Comparison of ENCODE assay signal across 10 cellular contexts in the genomic region with DNA sequence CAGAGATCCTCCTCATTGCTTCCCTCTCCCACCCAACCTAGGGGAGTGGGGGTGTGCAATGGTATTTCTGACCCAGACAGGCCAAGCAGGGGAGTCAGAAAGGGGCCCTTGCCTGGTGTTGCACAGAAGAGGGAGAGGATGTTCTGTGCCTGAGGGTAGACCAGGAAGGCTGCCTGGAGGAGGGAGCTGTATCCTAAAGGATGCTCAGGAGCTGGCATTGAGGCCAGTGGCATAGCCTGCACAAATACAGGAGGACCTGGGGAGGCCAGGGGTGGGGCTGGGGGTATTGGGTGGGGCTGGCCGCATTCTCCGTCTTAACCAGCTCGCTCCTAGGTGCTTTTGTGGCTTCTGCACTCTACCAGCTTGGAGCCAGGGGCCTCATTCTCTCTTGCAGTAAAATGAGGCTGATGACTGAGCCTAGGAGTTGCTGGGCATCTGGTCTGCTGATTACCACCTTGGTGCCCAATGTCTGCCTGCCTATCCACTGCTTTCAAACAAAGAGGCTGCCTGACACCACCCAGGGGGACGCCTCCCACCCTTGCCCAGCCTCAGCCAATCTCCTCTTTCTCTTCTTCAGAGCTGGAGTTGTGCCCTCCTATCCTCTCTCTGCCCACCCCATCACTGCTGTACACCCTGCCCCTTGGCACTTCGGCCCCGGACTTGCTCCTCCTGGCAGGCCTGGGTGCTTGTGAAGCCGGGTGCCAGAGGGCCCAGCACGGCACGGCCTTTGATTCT. TPM values are rescaled to one million over a fixed set of nuclear protein-coding genes. Genes with fewer than 3 reads are reported as not detected.
DNase-seq lines count a peak whose midpoint lies in the region; ATAC-seq, FAIRE-seq and TF ChIP-seq lines count a peak whose summit lies in the region.
"Had no signal": no experiment of that assay in that cellular context is flagged by ENCODE, and none has a peak within 500 bp of the region (broad histone marks: within the 10 kb centered on the region; RNA-seq: fewer than 3 reads in every experiment).

No MANE protein-coding gene starts in this region.

- H3K9me3 Mint-ChIP-seq in activated naive CD4-positive, alpha-beta T cell treated with anti-CD3 and anti-CD28 coated beads for 36 hours: no peaks in the 10 kb centered on the region
- no peaks in the 10 kb centered on the region for H3K9me3 Mint-ChIP-seq in WTC11

- no peak for FAIRE-seq in kidney (lab: Jason Lieb, UNC)

- peaks cover 11% of the 10 kb centered on the region for H3K27me3 Mint-ChIP-seq in activated naive CD4-positive, alpha-beta T cell treated with anti-CD3 and anti-CD28 coated beads for 36 hours (ENCODE audit: low read depth)
- H3K27me3 Mint-ChIP-seq in WTC11 (ENCODE audit: low read depth): peaks cover 36% of the 10 kb centered on the region

- POLR2A ChIA-PET in WTC11 (lab: Charles Lee): no interaction called here

- CTCF ChIA-PET in activated naive CD4-positive, alpha-beta T cell treated with anti-CD3 and anti-CD28 coated beads for 36 hours (lab: Charles Lee): no interaction called here
- CTCF ChIA-PET in WTC11 (lab: Charles Lee): interaction anchor here (1.0 kb wide), 1 partner anchor 119 kb away, joined by 3 read pairs; no protein-coding TSS in a partner anchor

- peaks cover 0 to 24% of the 10 kb centered on the region in 2 donors for H3K27me3 ChIP-seq in tibial artery

- H3K27ac ChIP-seq in kidney (ENCODE audit: low read depth in 2 of 2, low read length in 2 of 2) (no peak overlapping the region), tibial artery (peak overlapping the region in 1 of 2 donors; percentile 47)

- peaks cover 13% of the 10 kb centered on the region for H3K4me1 Mint-ChIP-seq in activated naive CD4-positive, alpha-beta T cell treated with anti-CD3 and anti-CD28 coated beads for 36 hours (ENCODE audit: low read depth)
- H3K4me1 Mint-ChIP-seq in WTC11: peaks cover 13% of the 10 kb centered on the region

- peak overlapping the region; percentile 20 to 65 for H3K9ac ChIP-seq in kidney (ENCODE audit: low read length in 2 of 2)

- intact Hi-C loops in activated naive CD4-positive, alpha-beta T cell treated with anti-CD3 and anti-CD28 coated beads for 36 hours (cut with micrococcal nuclease): no loop called here
- intact Hi-C loops in kidney (cut with DNase I): no loop called here
- intact Hi-C loops in tibial artery (cut with DNase I; ENCODE audit: low total_unique reads): no loop called here
- intact Hi-C loops in mucosa of descending colon (cut with DNase I, micrococcal nuclease): no loop called here

- TF ChIP-seq CTCF in WTC11 (IDR thresholded peaks at IDR 0.05) (no peak), kidney (IDR thresholded peaks at IDR 0.05; ENCODE audit: borderline replicate concordance, extremely low read depth, insufficient read depth) (no peak), tibial artery (IDR thresholded peaks at IDR 0.05) (no peak), mucosa of descending colon (IDR thresholded peaks at IDR 0.05) (no peak)

- H3K4me3 Mint-ChIP-seq in activated naive CD4-positive, alpha-beta T cell treated with anti-CD3 and anti-CD28 coated beads for 36 hours: peak overlapping the region; percentile 27
- peak overlapping the region; percentile 83 for H3K4me3 Mint-ChIP-seq in WTC11

- ATAC-seq in WTC11 (no peak), HG03457 (IDR thresholded peaks at IDR 0.05; ENCODE audit: unreplicated experiment) (no peak), mucosa of descending colon (no peak)

- peaks cover 3% of the 10 kb centered on the region for H3K36me3 Mint-ChIP-seq in activated naive CD4-positive, alpha-beta T cell treated with anti-CD3 and anti-CD28 coated beads for 36 hours (ENCODE audit: low read depth)
- H3K36me3 Mint-ChIP-seq in WTC11: peaks cover 4% of the 10 kb centered on the region; the same call in 1 of the 2 replicates

- peak overlapping the region; percentile 76 to 79 for H3K4me3 ChIP-seq in kidney (ENCODE audit: low read length in 2 of 2)
- H3K4me3 ChIP-seq in tibial artery: peak overlapping the region; percentile 53 to 61
- no peak overlapping the region for H3K4me3 ChIP-seq in mucosa of descending colon

- H3K9me3 ChIP-seq in kidney (ENCODE audit: control insufficient read depth in 1 of 2, low read length in 2 of 2) (no peaks in the 10 kb centered on the region), tibial artery (no peaks in the 10 kb centered on the region), mucosa of descending colon (no peaks in the 10 kb centered on the region)

- DNase-seq in activated naive CD4-positive, alpha-beta T cell treated with anti-CD3 and anti-CD28 coated beads for 36 hours: no peak
- no peak for DNase-seq in activated naive CD4-positive, alpha-beta T cell treated with Interleukin-2 at 50 U/mL for 16 hours
- DNase-seq in WTC11 (ENCODE audit: low spot score): no peak
- peak; percentile 37 for DNase-seq in kidney
- DNase-seq in tibial artery: peak in 1 of 2 donors; percentile 51
- no peak for DNase-seq in KG1 (lab: John Stamatoyannopoulos, UW)
- no peak for DNase-seq in mucosa of descending colon
- DNase-seq: NCI-H526 treated with DMSO at 0.1 percent for 48 hours had no signal

- H3K36me3 ChIP-seq in kidney (ENCODE audit: control insufficient read depth in 1 of 2, insufficient read depth in 2 of 2, low read length in 2 of 2) (peaks cover 0 to under 1% of the 10 kb centered on the region in 2 donors), tibial artery (peaks cover 2 to 3% (median 3%) of the 10 kb centered on the region in 3 donors), mucosa of descending colon (ENCODE audit: low read depth) (peaks cover 4% of the 10 kb centered on the region)

- peaks cover 10 to 13% of the 10 kb centered on the region in 2 donors for H3K4me1 ChIP-seq in kidney (ENCODE audit: control insufficient read depth in 1 of 2, insufficient read depth in 1 of 2, low read depth in 1 of 2, low read length in 2 of 2)
- H3K4me1 ChIP-seq in tibial artery: peaks cover 0 to 35% (median 24%) of the 10 kb centered on the region in 4 donors
- H3K4me1 ChIP-seq in mucosa of descending colon (ENCODE audit: low read depth): peaks cover 18% of the 10 kb centered on the region

- no peak overlapping the region for H3K27ac Mint-ChIP-seq in activated naive CD4-positive, alpha-beta T cell treated with anti-CD3 and anti-CD28 coated beads for 36 hours
- H3K27ac Mint-ChIP-seq in WTC11: no peak overlapping the region

TF ChIP-seq in WTC11, 78 proteins besides CTCF, POLR2A, EP300 and RAD21 (continues in another document):
- TF ChIP-seq, protein P1, sequence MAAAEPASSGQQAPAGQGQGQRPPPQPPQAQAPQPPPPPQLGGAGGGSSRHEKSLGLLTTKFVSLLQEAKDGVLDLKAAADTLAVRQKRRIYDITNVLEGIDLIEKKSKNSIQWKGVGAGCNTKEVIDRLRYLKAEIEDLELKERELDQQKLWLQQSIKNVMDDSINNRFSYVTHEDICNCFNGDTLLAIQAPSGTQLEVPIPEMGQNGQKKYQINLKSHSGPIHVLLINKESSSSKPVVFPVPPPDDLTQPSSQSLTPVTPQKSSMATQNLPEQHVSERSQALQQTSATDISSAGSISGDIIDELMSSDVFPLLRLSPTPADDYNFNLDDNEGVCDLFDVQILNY (CRISPR knock-in tag; IDR thresholded peaks at IDR 0.05): no peak
- TF ChIP-seq, protein P2, sequence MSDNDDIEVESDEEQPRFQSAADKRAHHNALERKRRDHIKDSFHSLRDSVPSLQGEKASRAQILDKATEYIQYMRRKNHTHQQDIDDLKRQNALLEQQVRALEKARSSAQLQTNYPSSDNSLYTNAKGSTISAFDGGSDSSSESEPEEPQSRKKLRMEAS (CRISPR knock-in tag; IDR thresholded peaks at IDR 0.05): no peak

RNA-seq across cellular contexts. Expression of a gene that starts 4.6 kb away (rescaled TPM):
- under 1 TPM in 1 of 2 experiments, not detected in 1; 0.32 TPM for total RNA-seq in activated naive CD4-positive, alpha-beta T cell treated with anti-CD3 and anti-CD28 coated beads for 36 hours
- 1.1 to 1.8 TPM (median 1.5 TPM) in 3 replicates for total RNA-seq in WTC11 (2021)
- total RNA-seq in kidney: 0.25 TPM
- not detected for polyA plus RNA-seq in kidney (ENCODE audit: insufficient read depth, low read depth, low replicate concordance)
- not detected for total RNA-seq in mucosa of descending colon
- total RNA-seq: temporal lobe had no signal

RNA-seq across cellular contexts. Expression of a gene that starts 8.4 kb away (rescaled TPM):
- 1 to 10 TPM; 3.4 to 4.8 TPM for total RNA-seq in activated naive CD4-positive, alpha-beta T cell treated with anti-CD3 and anti-CD28 coated beads for 36 hours
- total RNA-seq in WTC11 (2021) (6.6 to 6.8 TPM (median 6.8 TPM) in 3 replicates), kidney (13.0 TPM), mucosa of descending colon (10 to 100 TPM in 1 of 3 donors, 1 to 10 TPM in 2; 5.4 to 15.0 (median 6.9) TPM)
- polyA plus RNA-seq in kidney (ENCODE audit: insufficient read depth, low read depth, low replicate concordance): 6.2 TPM

RNA-seq across cellular contexts. Expression of a gene that starts 13.0 kb away (rescaled TPM):
- total RNA-seq in activated naive CD4-positive, alpha-beta T cell treated with anti-CD3 and anti-CD28 coated beads for 36 hours: 1,000 to 10,000 TPM; 1,806 to 1,853 TPM
- 1,498 to 1,502 TPM (median 1,501 TPM) in 3 replicates for total RNA-seq in WTC11 (2021)
- 802 TPM for total RNA-seq in kidney
- 929 TPM for polyA plus RNA-seq in kidney (ENCODE audit: insufficient read depth, low read depth, low replicate concordance)
- 100 to 1,000 TPM; 692 to 768 (median 754) TPM for total RNA-seq in mucosa of descending colon

RNA-seq across cellular contexts. Expression of a gene that starts 19.2 kb away (rescaled TPM):
- total RNA-seq in activated naive CD4-positive, alpha-beta T cell treated with anti-CD3 and anti-CD28 coated beads for 36 hours: 1 to 10 TPM; 1.7 to 1.9 TPM
- total RNA-seq in WTC11 (2021) (3.4 to 4.9 TPM (median 4.6 TPM) in 3 replicates), kidney (5.0 TPM), mucosa of descending colon (1 to 10 TPM; 1.5 to 3.3 (median 2.5) TPM)
- 3.6 TPM for polyA plus RNA-seq in kidney (ENCODE audit: insufficient read depth, low read depth, low replicate concordance)

RNA-seq across cellular contexts. Expression of a gene that starts 37.5 kb away (rescaled TPM):
- total RNA-seq in activated naive CD4-positive, alpha-beta T cell treated with anti-CD3 and anti-CD28 coated beads for 36 hours: under 1 TPM; 0.40 to 0.41 TPM
- 1.7 to 2.1 TPM (median 2.0 TPM) in 3 replicates for total RNA-seq in WTC11 (2021)
- total RNA-seq in kidney: 5.0 TPM
- polyA plus RNA-seq in kidney (ENCODE audit: insufficient read depth, low read depth, low replicate concordance): 1.7 TPM
- 1 to 10 TPM; 1.1 to 1.9 (median 1.2) TPM for total RNA-seq in mucosa of descending colon
